Comparison of ENCODE assay signal across 9 cellular contexts in genomic region chr6:163711615-163712568, GRCh38.
DNase-seq lines count a peak whose midpoint lies in the region; ATAC-seq, FAIRE-seq and TF ChIP-seq lines count a peak whose summit lies in the region.
"Had no signal": no experiment of that assay in that cellular context is flagged by ENCODE, and none has a peak within 500 bp of the region (broad histone marks: within the 10 kb centered on the region; RNA-seq: fewer than 3 reads in every experiment).

No MANE protein-coding gene starts in this region.

- H4K20me1 ChIP-seq in SU-DHL-6 (ENCODE audit: low read depth, low read length): no peaks in the 10 kb centered on the region

- H3K4me2 ChIP-seq in SU-DHL-6 (ENCODE audit: low read depth, low read length, poor library complexity, severe bottlenecking): peak overlapping the region; percentile 39

- H3K4me1 ChIP-seq in subcutaneous abdominal adipose tissue (ENCODE audit: control insufficient read depth in 5 of 5, insufficient read depth in 5 of 5, low read length in 5 of 5): peaks cover 28 to 66% (median 60%) of the 10 kb centered on the region in 5 donors

- H3K27me3 ChIP-seq in SU-DHL-6 (ENCODE audit: low read length): no peaks in the 10 kb centered on the region
- H3K27me3 ChIP-seq in subcutaneous abdominal adipose tissue (ENCODE audit: control insufficient read depth in 5 of 5, insufficient read depth in 4 of 5, low read length in 5 of 5): no peaks in the 10 kb centered on the region

- H2AFZ ChIP-seq in SU-DHL-6 (ENCODE audit: low read depth, low read length, severe bottlenecking): peak overlapping the region; percentile 68

- peak; percentile 93 for FAIRE-seq in GM18507 (lab: Jason Lieb, UNC)

- no peaks in the 10 kb centered on the region for H3K79me2 ChIP-seq in SU-DHL-6 (ENCODE audit: insufficient read depth, low read length)

- H3K36me3 ChIP-seq in SU-DHL-6 (ENCODE audit: low read length) (no peaks in the 10 kb centered on the region), subcutaneous abdominal adipose tissue (ENCODE audit: control insufficient read depth in 5 of 5, insufficient read depth in 5 of 5, low read length in 5 of 5) (no peaks in the 10 kb centered on the region)

- H3K4me3 ChIP-seq in SU-DHL-6 (ENCODE audit: insufficient read depth, low read length, poor library complexity, severe bottlenecking) (no peak overlapping the region), subcutaneous abdominal adipose tissue (ENCODE audit: low read depth in 1 of 5, low read length in 5 of 5) (peak overlapping the region in 2 of 5 donors; percentile 28 to 37)

- intact Hi-C loops in left ventricle myocardium superior (cut with micrococcal nuclease): no loop called here

- TF ChIP-seq CTCF in SU-DHL-6 (IDR thresholded peaks at IDR 0.05; ENCODE audit: insufficient read depth, low read length, poor library complexity, severe bottlenecking): peak; percentile 13

- H3K27ac ChIP-seq in SU-DHL-6 (ENCODE audit: low read depth, low read length): peak overlapping the region; percentile 52
- H3K27ac ChIP-seq in subcutaneous abdominal adipose tissue (ENCODE audit: low read depth, low read length): peak overlapping the region; percentile 87
- H3K27ac ChIP-seq: epithelial cell of prostate had no signal

- DNase-seq in GM18507 (ENCODE audit: extremely low spot score, insufficient read length, low read depth) (peak; percentile 26), left ventricle myocardium superior (peak; percentile 90), NCI-H1436 treated with DMSO at 0.1 percent for 48 hours (lab: John Stamatoyannopoulos, UW) (no peak)
- DNase-seq in stimulated activated CD4-positive, alpha-beta T cell treated with anti-CD3 and anti-CD28 coated beads, Interleukin-4, amount 100 ng/mL, for 24 hours: no peak

- H3K9me2 ChIP-seq in SU-DHL-6 (replicated peaks; ENCODE audit: insufficient read depth, low read length): no peaks in the 10 kb centered on the region

- ATAC-seq in HG02943 (IDR thresholded peaks at IDR 0.05; ENCODE audit: low read depth, unreplicated experiment) (peak; percentile 48), left ventricle myocardium superior (peak; percentile 81), GM19455 (IDR thresholded peaks at IDR 0.05; ENCODE audit: unreplicated experiment) (no peak)

- peak overlapping the region; percentile 20; the same call in 1 of the 2 replicates for H3K9ac ChIP-seq in SU-DHL-6 (ENCODE audit: low read length)
- H3K9ac ChIP-seq in subcutaneous abdominal adipose tissue (ENCODE audit: low read length in 5 of 5): peak overlapping the region in 1 of 5 donors; percentile 37

- peaks cover 15% of the 10 kb centered on the region for H3F3A ChIP-seq in SU-DHL-6 (ENCODE audit: insufficient read depth)

- H3K9me3 ChIP-seq in SU-DHL-6 (ENCODE audit: insufficient read depth, low read length) (no peaks in the 10 kb centered on the region), subcutaneous abdominal adipose tissue (ENCODE audit: control insufficient read depth in 5 of 5, low read length in 5 of 5) (no peaks in the 10 kb centered on the region)

Comparison
In these comparisons a context has a peak if more than half of its experiments do, and no peak if none do; other contexts are left out.
1. DNase-seq: peak in GM18507 (single experiment) and left ventricle myocardium superior (single experiment); none in NCI-H1436 treated with DMSO at 0.1 percent for 48 hours (single experiment) and stimulated activated CD4-positive, alpha-beta T cell treated with anti-CD3 and anti-CD28 coated beads, Interleukin-4, amount 100 ng/mL, for 24 hours (single experiment).